ENCODE assay signal across 10 cellular contexts in genomic region chr11:106276859-106277436, GRCh38.
DNase-seq lines count a peak whose midpoint lies in the region; ATAC-seq and TF ChIP-seq lines count a peak whose summit lies in the region.
"Had no signal": no experiment of that assay in that cellular context is flagged by ENCODE, and none has a peak within 500 bp of the region (broad histone marks: within the 10 kb centered on the region; RNA-seq: fewer than 3 reads in every experiment).

No MANE protein-coding gene starts in this region.

- DNase-seq in EH (ENCODE audit: low read depth), result peak; percentile 7
- DNase-seq in Jurkat, Clone E6-1 (ENCODE audit: low read depth, low spot score), result peak; percentile 8
- peak; percentile 29 for DNase-seq in astrocyte of the spinal cord (ENCODE audit: low read depth, low spot score)
- DNase-seq in left lung, result no peak
- DNase-seq in HuH-7.5 (ENCODE audit: low spot score), result no peak
- no peak for DNase-seq in activated CD4-positive, alpha-beta T cell treated with anti-CD3 and anti-CD28 coated beads for 4 hours
- DNase-seq in NCI-H526 treated with DMSO at 0.1 percent for 48 hours (lab: John Stamatoyannopoulos, UW), result no peak
- DNase-seq: stimulated activated CD4-positive, alpha-beta T cell treated with anti-CD3 and anti-CD28 coated beads, Interleukin-2, amount 100 ng/mL, for 24 hours had no signal

- in situ Hi-C loops in astrocyte of the spinal cord (cut with HindIII; ENCODE audit: low sequenced_read_pairs), result no loop called here

- H3K4me3 ChIP-seq in Jurkat, Clone E6-1 (ENCODE audit: low read length), result no peak overlapping the region
- no peak overlapping the region for H3K4me3 ChIP-seq in astrocyte of the spinal cord (ENCODE audit: low read depth, low read length)
- H3K4me3 ChIP-seq in left lung, result no peak overlapping the region
- H3K4me3 ChIP-seq: SJCRH30 had no signal

- H3K4me1 ChIP-seq in left lung, result no peaks in the 10 kb centered on the region

- no peaks in the 10 kb centered on the region for H3K27me3 ChIP-seq in left lung
- H3K27me3 ChIP-seq: SJCRH30 had no signal

- intact Hi-C loops in left lung (cut with DNase I), result no loop called here

- no peaks in the 10 kb centered on the region for H3K36me3 ChIP-seq in left lung
- H3K36me3 ChIP-seq: SJCRH30 had no signal

- no peak overlapping the region for H3K27ac ChIP-seq in left lung
- H3K27ac ChIP-seq: SJCRH30 had no signal

- ATAC-seq in left lung (peak; percentile 77), HG03342 (IDR thresholded peaks at IDR 0.05; ENCODE audit: unreplicated experiment) (no peak)

- peaks cover 0 to 5% of the 10 kb centered on the region in 2 donors for H3K9me3 ChIP-seq in left lung
- H3K9me3 ChIP-seq: SJCRH30 had no signal

- TF ChIP-seq CTCF in astrocyte of the spinal cord (IDR thresholded peaks at IDR 0.05; ENCODE audit: low read depth, low read length) (peak; percentile 52), left lung (IDR thresholded peaks at IDR 0.05) (no peak)

Comparison
In these comparisons a context has a peak if more than half of its experiments do, and no peak if none do; other contexts are left out.
1. DNase-seq: peak in EH (single experiment), Jurkat, Clone E6-1 (single experiment) and astrocyte of the spinal cord (single experiment); none in left lung (0 of 2), HuH-7.5 (single experiment), activated CD4-positive, alpha-beta T cell treated with anti-CD3 and anti-CD28 coated beads for 4 hours (0 of 2) and NCI-H526 treated with DMSO at 0.1 percent for 48 hours (single experiment).